ENCODE assay signal across 1 cellular context in genomic region chr1:156053770-156054499, GRCh38.
TF ChIP-seq lines count a peak whose summit lies in the region.

UBQLN4 (minus strand) TSS chr1:156053798; CDS start chr1:156053701, 97 bp downstream.

TF ChIP-seq in GM23338, 12 proteins besides CTCF, POLR2A, EP300 and RAD21 (continued from another document):
- TF ChIP-seq, protein P1, sequence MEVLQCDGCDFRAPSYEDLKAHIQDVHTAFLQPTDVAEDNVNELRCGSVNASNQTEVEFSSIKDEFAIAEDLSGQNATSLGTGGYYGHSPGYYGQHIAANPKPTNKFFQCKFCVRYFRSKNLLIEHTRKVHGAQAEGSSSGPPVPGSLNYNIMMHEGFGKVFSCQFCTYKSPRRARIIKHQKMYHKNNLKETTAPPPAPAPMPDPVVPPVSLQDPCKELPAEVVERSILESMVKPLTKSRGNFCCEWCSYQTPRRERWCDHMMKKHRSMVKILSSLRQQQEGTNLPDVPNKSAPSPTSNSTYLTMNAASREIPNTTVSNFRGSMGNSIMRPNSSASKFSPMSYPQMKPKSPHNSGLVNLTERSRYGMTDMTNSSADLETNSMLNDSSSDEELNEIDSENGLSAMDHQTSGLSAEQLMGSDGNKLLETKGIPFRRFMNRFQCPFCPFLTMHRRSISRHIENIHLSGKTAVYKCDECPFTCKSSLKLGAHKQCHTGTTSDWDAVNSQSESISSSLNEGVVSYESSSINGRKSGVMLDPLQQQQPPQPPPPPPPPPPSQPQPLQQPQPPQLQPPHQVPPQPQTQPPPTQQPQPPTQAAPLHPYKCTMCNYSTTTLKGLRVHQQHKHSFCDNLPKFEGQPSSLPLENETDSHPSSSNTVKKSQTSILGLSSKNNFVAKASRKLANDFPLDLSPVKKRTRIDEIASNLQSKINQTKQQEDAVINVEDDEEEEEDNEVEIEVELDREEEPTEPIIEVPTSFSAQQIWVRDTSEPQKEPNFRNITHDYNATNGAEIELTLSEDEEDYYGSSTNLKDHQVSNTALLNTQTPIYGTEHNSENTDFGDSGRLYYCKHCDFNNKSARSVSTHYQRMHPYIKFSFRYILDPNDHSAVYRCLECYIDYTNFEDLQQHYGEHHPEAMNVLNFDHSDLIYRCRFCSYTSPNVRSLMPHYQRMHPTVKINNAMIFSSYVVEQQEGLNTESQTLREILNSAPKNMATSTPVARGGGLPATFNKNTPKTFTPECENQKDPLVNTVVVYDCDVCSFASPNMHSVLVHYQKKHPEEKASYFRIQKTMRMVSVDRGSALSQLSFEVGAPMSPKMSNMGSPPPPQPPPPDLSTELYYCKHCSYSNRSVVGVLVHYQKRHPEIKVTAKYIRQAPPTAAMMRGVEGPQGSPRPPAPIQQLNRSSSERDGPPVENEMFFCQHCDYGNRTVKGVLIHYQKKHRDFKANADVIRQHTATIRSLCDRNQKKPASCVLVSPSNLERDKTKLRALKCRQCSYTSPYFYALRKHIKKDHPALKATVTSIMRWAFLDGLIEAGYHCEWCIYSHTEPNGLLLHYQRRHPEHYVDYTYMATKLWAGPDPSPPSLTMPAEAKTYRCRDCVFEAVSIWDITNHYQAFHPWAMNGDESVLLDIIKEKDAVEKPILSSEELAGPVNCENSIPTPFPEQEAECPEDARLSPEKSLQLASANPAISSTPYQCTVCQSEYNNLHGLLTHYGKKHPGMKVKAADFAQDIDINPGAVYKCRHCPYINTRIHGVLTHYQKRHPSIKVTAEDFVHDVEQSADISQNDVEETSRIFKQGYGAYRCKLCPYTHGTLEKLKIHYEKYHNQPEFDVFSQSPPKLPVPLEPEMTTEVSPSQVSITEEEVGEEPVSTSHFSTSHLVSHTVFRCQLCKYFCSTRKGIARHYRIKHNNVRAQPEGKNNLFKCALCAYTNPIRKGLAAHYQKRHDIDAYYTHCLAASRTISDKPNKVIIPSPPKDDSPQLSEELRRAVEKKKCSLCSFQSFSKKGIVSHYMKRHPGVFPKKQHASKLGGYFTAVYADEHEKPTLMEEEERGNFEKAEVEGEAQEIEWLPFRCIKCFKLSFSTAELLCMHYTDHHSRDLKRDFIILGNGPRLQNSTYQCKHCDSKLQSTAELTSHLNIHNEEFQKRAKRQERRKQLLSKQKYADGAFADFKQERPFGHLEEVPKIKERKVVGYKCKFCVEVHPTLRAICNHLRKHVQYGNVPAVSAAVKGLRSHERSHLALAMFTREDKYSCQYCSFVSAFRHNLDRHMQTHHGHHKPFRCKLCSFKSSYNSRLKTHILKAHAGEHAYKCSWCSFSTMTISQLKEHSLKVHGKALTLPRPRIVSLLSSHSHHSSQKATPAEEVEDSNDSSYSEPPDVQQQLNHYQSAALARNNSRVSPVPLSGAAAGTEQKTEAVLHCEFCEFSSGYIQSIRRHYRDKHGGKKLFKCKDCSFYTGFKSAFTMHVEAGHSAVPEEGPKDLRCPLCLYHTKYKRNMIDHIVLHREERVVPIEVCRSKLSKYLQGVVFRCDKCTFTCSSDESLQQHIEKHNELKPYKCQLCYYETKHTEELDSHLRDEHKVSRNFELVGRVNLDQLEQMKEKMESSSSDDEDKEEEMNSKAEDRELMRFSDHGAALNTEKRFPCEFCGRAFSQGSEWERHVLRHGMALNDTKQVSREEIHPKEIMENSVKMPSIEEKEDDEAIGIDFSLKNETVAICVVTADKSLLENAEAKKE (CRISPR knock-in tag; IDR thresholded peaks at IDR 0.05), result no peak
- TF ChIP-seq EZH2 (IDR thresholded peaks at IDR 0.05; ENCODE audit: low read depth, unreplicated experiment) (no peak), POLR2AphosphoS5 (IDR thresholded peaks at IDR 0.05; ENCODE audit: low read depth) (no peak; the same call in 1 of the 2 replicates)
